In genomic region chr2:135694711-135695110, GRCh38 we compare ENCODE assay signal across 22 cellular contexts. TPM values are rescaled to one million over a fixed set of nuclear protein-coding genes. Genes with fewer than 3 reads are reported as not detected.
A peak's percentile ranks its signal among the peaks of the same experiment; 100 is the strongest.
DNase-seq lines count a peak whose midpoint lies in the region; ATAC-seq, FAIRE-seq and TF ChIP-seq lines count a peak whose summit lies in the region.
"Had no signal": no experiment of that assay in that cellular context is flagged by ENCODE, and none has a peak within 500 bp of the region (broad histone marks: within the 10 kb centered on the region; RNA-seq: fewer than 3 reads in every experiment).

No MANE protein-coding gene starts in this region.

- no peak for TF ChIP-seq CTCF in LNCaP clone FGC (IDR thresholded peaks at IDR 0.05; ENCODE audit: control insufficient read depth, extremely low read depth, insufficient read depth)
- no peak for TF ChIP-seq CTCF in endothelial cell of umbilical vein (IDR thresholded peaks at IDR 0.05; ENCODE audit: extremely low read depth in 1 of 2, insufficient read depth in 1 of 2, low read depth in 1 of 2, low read length in 2 of 2)

- TF ChIP-seq POLR2A in endothelial cell of umbilical vein (IDR thresholded peaks at IDR 0.05; ENCODE audit: low read depth, low read length): no peak

- H3K9me1 ChIP-seq in endothelial cell of umbilical vein (replicated peaks; ENCODE audit: control insufficient read depth, extremely low read depth, insufficient read depth, low read length): no peaks in the 10 kb centered on the region

- H3K36me3 Mint-ChIP-seq in activated naive CD4-positive, alpha-beta T cell treated with anti-CD3 and anti-CD28 coated beads, Interleukin-2, amount 50 U/mL, for 24 hours: peaks cover 17% of the 10 kb centered on the region
- peaks cover 11% of the 10 kb centered on the region for H3K36me3 Mint-ChIP-seq in activated naive CD4-positive, alpha-beta T cell treated with anti-CD3 and anti-CD28 coated beads for 36 hours (ENCODE audit: low read depth)

- H3K27me3 Mint-ChIP-seq in activated naive CD4-positive, alpha-beta T cell treated with anti-CD3 and anti-CD28 coated beads, Interleukin-2, amount 50 U/mL, for 24 hours: no peaks in the 10 kb centered on the region
- no peaks in the 10 kb centered on the region for H3K27me3 Mint-ChIP-seq in activated naive CD4-positive, alpha-beta T cell treated with anti-CD3 and anti-CD28 coated beads for 36 hours (ENCODE audit: low read depth)
- H3K27me3 Mint-ChIP-seq: activated CD4-positive, alpha-beta T cell treated with anti-CD3 and anti-CD28 coated beads, Interleukin-2, amount 10 ng/mL, durations not matched to agents 7 days and 5 days; activated naive CD8-positive, alpha-beta T cell treated with anti-CD3 and anti-CD28 coated beads for 36 hours had no signal

- H3K4me3 Mint-ChIP-seq in activated naive CD4-positive, alpha-beta T cell treated with anti-CD3 and anti-CD28 coated beads, Interleukin-2, amount 50 U/mL, for 24 hours: no peak overlapping the region
- H3K4me3 Mint-ChIP-seq in activated naive CD4-positive, alpha-beta T cell treated with anti-CD3 and anti-CD28 coated beads for 36 hours: no peak overlapping the region
- H3K4me3 Mint-ChIP-seq: activated CD4-positive, alpha-beta T cell treated with anti-CD3 and anti-CD28 coated beads, Interleukin-2, amount 10 ng/mL, durations not matched to agents 7 days and 5 days; activated naive CD8-positive, alpha-beta T cell treated with anti-CD3 and anti-CD28 coated beads for 36 hours; endodermal cell; T-helper 2 cell treated with Interferon-gamma antibody and Interleukin-4, amounts not matched to agents 5 μg/mL and 100 μg/mL, for 36 hours had no signal

- no peak overlapping the region for H3K27ac ChIP-seq in endothelial cell of umbilical vein (ENCODE audit: insufficient read depth, low read depth, low read length)
- H3K27ac ChIP-seq: right lobe of liver had no signal

- H3K27ac Mint-ChIP-seq in activated naive CD4-positive, alpha-beta T cell treated with anti-CD3 and anti-CD28 coated beads, Interleukin-2, amount 50 U/mL, for 24 hours: peak overlapping the region; percentile 17
- no peak overlapping the region for H3K27ac Mint-ChIP-seq in activated naive CD4-positive, alpha-beta T cell treated with anti-CD3 and anti-CD28 coated beads for 36 hours
- H3K27ac Mint-ChIP-seq: activated naive CD8-positive, alpha-beta T cell treated with anti-CD3 and anti-CD28 coated beads for 36 hours; endodermal cell; T-helper 2 cell treated with Interferon-gamma antibody and Interleukin-4, amounts not matched to agents 5 μg/mL and 100 μg/mL, for 36 hours had no signal

- no peak for DNase-seq in activated naive CD4-positive, alpha-beta T cell treated with anti-CD3 and anti-CD28 coated beads for 36 hours
- DNase-seq in LNCaP clone FGC (ENCODE audit: low read depth) (peak; percentile 18), endothelial cell of umbilical vein (ENCODE audit: low read depth, low spot score) (peak; percentile 69), pulmonary artery endothelial cell (ENCODE audit: low read depth, low spot score) (peak; percentile 36), retina (no peak), NCI-H446 treated with DMSO at 0.1 percent for 48 hours (lab: John Stamatoyannopoulos, UW) (no peak)
- DNase-seq: ACHN; activated CD4-positive, alpha-beta T cell treated with anti-CD3 and anti-CD28 coated beads, Interleukin-2, amount 10 ng/mL, durations not matched to agents 7 days and 5 days; activated naive CD8-positive, alpha-beta T cell treated with anti-CD3 and anti-CD28 coated beads for 36 hours; central memory CD4-positive, alpha-beta T cell; COR-L47; endodermal cell; GDM1; NCI-H2107; right lobe of liver; SHP77; stimulated activated CD4-positive, alpha-beta T cell treated with anti-CD3 and anti-CD28 coated beads, Interleukin-2, amount 100 ng/mL, for 24 hours had no signal

- H3K4me3 ChIP-seq in LNCaP clone FGC (ENCODE audit: low read depth, low read length) (no peak overlapping the region), endothelial cell of umbilical vein (replicated peaks in 1 of 3; ENCODE audit: insufficient read depth in 1 of 3, low read depth in 1 of 3, low read length in 3 of 3) (no peak overlapping the region)
- H3K4me3 ChIP-seq: lung, right lobe of liver had no signal

- dilution Hi-C loops in endothelial cell of umbilical vein (cut with MboI; ENCODE audit: extremely low pct_ligation_motif_present, low sequenced_read_pairs): no loop called here

- H3K27me3 ChIP-seq in endothelial cell of umbilical vein (ENCODE audit: control insufficient read depth in 2 of 2, insufficient read depth in 2 of 2, low read length in 2 of 2): no peaks in the 10 kb centered on the region
- H3K27me3 ChIP-seq: right lobe of liver had no signal

- CTCF ChIA-PET in activated naive CD4-positive, alpha-beta T cell treated with anti-CD3 and anti-CD28 coated beads for 36 hours (lab: Charles Lee): interaction anchor here (0.9 to 1.1 kb wide), 2 partner anchors 15 to 36 kb away, joined by 3 to 4 read pairs; no protein-coding TSS in a partner anchor
- CTCF ChIA-PET in endothelial cell of umbilical vein (lab: Charles Lee): interaction anchor here (0.6 to 1.3 kb wide), 2 partner anchors 13 to 706 kb away, joined by 3 to 4 read pairs; no protein-coding TSS in a partner anchor

- no peak overlapping the region for H3K9ac ChIP-seq in endothelial cell of umbilical vein (replicated peaks; ENCODE audit: extremely low read depth, insufficient read depth, low read length)

- POLR2A ChIA-PET in endothelial cell of umbilical vein (lab: Charles Lee): interaction anchor here (0.5 kb wide), 1 partner anchor 643 kb away, joined by 3 read pairs; the partner anchor contains the start of gene RAB3GAP1

- H3K79me2 ChIP-seq in endothelial cell of umbilical vein (ENCODE audit: control insufficient read depth, insufficient read depth, low read length): no peaks in the 10 kb centered on the region

- no peak for FAIRE-seq in endothelial cell of umbilical vein (lab: Jason Lieb, UNC)
- FAIRE-seq: GM12891 had no signal

- H3K9me3 Mint-ChIP-seq in activated naive CD4-positive, alpha-beta T cell treated with anti-CD3 and anti-CD28 coated beads, Interleukin-2, amount 50 U/mL, for 24 hours: no peaks in the 10 kb centered on the region
- H3K9me3 Mint-ChIP-seq in activated naive CD4-positive, alpha-beta T cell treated with anti-CD3 and anti-CD28 coated beads for 36 hours: no peaks in the 10 kb centered on the region
- H3K9me3 Mint-ChIP-seq: activated CD4-positive, alpha-beta T cell treated with anti-CD3 and anti-CD28 coated beads, Interleukin-2, amount 10 ng/mL, durations not matched to agents 7 days and 5 days; activated naive CD8-positive, alpha-beta T cell treated with anti-CD3 and anti-CD28 coated beads for 36 hours; endodermal cell; T-helper 2 cell treated with Interferon-gamma antibody and Interleukin-4, amounts not matched to agents 5 μg/mL and 100 μg/mL, for 36 hours had no signal

- no peaks in the 10 kb centered on the region for H3K9me3 ChIP-seq in endothelial cell of umbilical vein (replicated peaks; ENCODE audit: control insufficient read depth, insufficient read depth, low read length)
- H3K9me3 ChIP-seq: right lobe of liver had no signal

- H3K4me1 ChIP-seq in endothelial cell of umbilical vein (ENCODE audit: control insufficient read depth, extremely low read depth, insufficient read depth, low read length): no peaks in the 10 kb centered on the region
- H3K4me1 ChIP-seq: right lobe of liver had no signal

- ATAC-seq in GM21723 (IDR thresholded peaks at IDR 0.05; ENCODE audit: unreplicated experiment): no peak

- intact Hi-C loops in activated naive CD4-positive, alpha-beta T cell treated with anti-CD3 and anti-CD28 coated beads for 36 hours (cut with micrococcal nuclease): no loop called here
- intact Hi-C loops in endothelial cell of umbilical vein (cut with micrococcal nuclease): no loop called here

- no peaks in the 10 kb centered on the region for H3K36me3 ChIP-seq in endothelial cell of umbilical vein (ENCODE audit: control insufficient read depth in 2 of 2, extremely low read depth in 1 of 2, insufficient read depth in 2 of 2, low read length in 2 of 2)
- H3K36me3 ChIP-seq: right lobe of liver had no signal

- no peak overlapping the region for H3K4me2 ChIP-seq in endothelial cell of umbilical vein (ENCODE audit: insufficient read depth, low read length)

- no peaks in the 10 kb centered on the region for H4K20me1 ChIP-seq in endothelial cell of umbilical vein (replicated peaks; ENCODE audit: control insufficient read depth, extremely low read depth, insufficient read depth, low read length)

- no TSS peak for BruUV-seq in endothelial cell of umbilical vein (replicated peaks; lab: Mats Ljungman, UMichigan)

- H2AFZ ChIP-seq in endothelial cell of umbilical vein (ENCODE audit: low read depth, low read length): no peak overlapping the region

- peaks cover 29% of the 10 kb centered on the region for H3K4me1 Mint-ChIP-seq in activated naive CD4-positive, alpha-beta T cell treated with anti-CD3 and anti-CD28 coated beads, Interleukin-2, amount 50 U/mL, for 24 hours
- peaks cover 8% of the 10 kb centered on the region for H3K4me1 Mint-ChIP-seq in activated naive CD4-positive, alpha-beta T cell treated with anti-CD3 and anti-CD28 coated beads for 36 hours (ENCODE audit: low read depth)

TF ChIP-seq in endothelial cell of umbilical vein, 7 proteins besides CTCF, POLR2A, EP300 and RAD21 (continues in another document):
- TF ChIP-seq MAX (IDR thresholded peaks at IDR 0.05; ENCODE audit: insufficient read depth, insufficient read length) (no peak), GATA2 (IDR thresholded peaks at IDR 0.05; ENCODE audit: insufficient read depth, insufficient read length, low read depth, low read length) (no peak), JUN (IDR thresholded peaks at IDR 0.05; ENCODE audit: borderline replicate concordance, insufficient read depth, insufficient read length, low read depth) (no peak), POLR2AphosphoS5 (IDR thresholded peaks at IDR 0.05; ENCODE audit: insufficient read depth, low read depth, low read length) (no peak), EZH2 (IDR thresholded peaks at IDR 0.05; ENCODE audit: borderline replicate concordance, low read depth, low read length, severe bottlenecking) (no peak)

RNA-seq across cellular contexts. Expression of gene UBXN4, which starts 46.9 kb away (rescaled TPM):
- 100 to 1,000 TPM; 100 to 105 TPM for total RNA-seq in activated naive CD4-positive, alpha-beta T cell treated with anti-CD3 and anti-CD28 coated beads for 36 hours
- 103 and 108 TPM in 2 replicates for total RNA-seq in endothelial cell of umbilical vein
- polyA plus RNA-seq in endothelial cell of umbilical vein: 31.3 and 40.8 TPM in 2 replicates
- 41.0 and 53.7 TPM in 2 replicates for polyA plus RNA-seq in endothelial cell of umbilical vein (2011; cell fraction: cytosol; rRNA removed)
- 183 and 240 TPM in 2 replicates for polyA plus RNA-seq in endothelial cell of umbilical vein (2011; cell fraction: nucleus; rRNA removed)
- polyA plus RNA-seq in endothelial cell of umbilical vein (2012): 78.0 and 95.3 TPM in 2 replicates
- polyA minus RNA-seq in endothelial cell of umbilical vein: 53.0 and 61.9 TPM in 2 replicates
- 30.4 TPM for polyA minus RNA-seq in endothelial cell of umbilical vein (2011; cell fraction: cytosol; rRNA and poly(A)+ RNA removed)
- 108 and 150 TPM in 2 replicates for polyA minus RNA-seq in endothelial cell of umbilical vein (2011; cell fraction: nucleus; rRNA and poly(A)+ RNA removed)
- 68.8 and 79.5 TPM in 2 replicates for total RNA-seq in pulmonary artery endothelial cell

Comparison
In these comparisons a context has a peak if more than half of its experiments do, and no peak if none do; other contexts are left out.
1. DNase-seq: peak in LNCaP clone FGC (single experiment), endothelial cell of umbilical vein (single experiment) and pulmonary artery endothelial cell (single experiment); none in activated naive CD4-positive, alpha-beta T cell treated with anti-CD3 and anti-CD28 coated beads for 36 hours (single experiment), retina (single experiment) and NCI-H446 treated with DMSO at 0.1 percent for 48 hours (single experiment).